8 cellular contexts compared by ENCODE assay signal in the genomic region with DNA sequence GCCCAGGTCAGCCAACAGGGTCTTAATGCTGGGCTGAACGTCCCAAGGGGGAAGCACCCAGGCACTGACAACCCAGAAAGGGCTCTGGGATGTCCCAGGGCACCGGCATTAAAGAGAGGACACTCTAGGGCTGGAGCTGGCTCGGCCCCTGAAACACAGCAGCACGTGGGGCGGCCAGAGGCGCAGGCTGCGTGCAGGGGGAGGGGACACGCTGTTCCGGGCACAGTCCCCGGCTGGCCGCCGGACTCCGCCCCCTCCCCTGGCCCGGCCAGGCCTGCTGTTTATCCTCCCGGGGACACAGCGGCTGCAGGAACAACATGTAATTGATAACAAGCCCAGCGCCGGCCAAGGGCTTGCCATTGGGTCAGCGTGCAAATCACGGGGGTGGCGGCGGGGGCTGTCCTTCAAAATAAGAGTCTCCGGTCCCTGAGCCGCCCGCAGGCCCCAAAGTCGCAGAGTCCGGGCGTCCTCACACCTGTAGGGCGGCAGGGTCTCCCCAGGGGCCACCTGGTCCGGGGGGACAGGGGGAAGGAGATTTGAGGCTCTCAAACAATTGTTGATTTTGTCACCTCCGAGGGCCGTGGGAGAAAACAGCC. TPM values are rescaled to one million over a fixed set of nuclear protein-coding genes. Genes with fewer than 3 reads are reported as not detected.
A peak's percentile ranks its signal among the peaks of the same experiment; 100 is the strongest.
DNase-seq lines count a peak whose midpoint lies in the region; ATAC-seq and TF ChIP-seq lines count a peak whose summit lies in the region.

No MANE protein-coding gene starts in this region.

- intact Hi-C loops in activated naive CD4-positive, alpha-beta T cell treated with anti-CD3 and anti-CD28 coated beads for 36 hours (cut with micrococcal nuclease), result loop anchor here (2.0 to 10.0 kb wide), 3 partner anchors 119 to 629 kb away; a partner anchor contains a TSS

- H3K36me3 Mint-ChIP-seq in activated naive CD4-positive, alpha-beta T cell treated with anti-CD3 and anti-CD28 coated beads for 36 hours (ENCODE audit: low read depth), result no peaks in the 10 kb centered on the region
- no peaks in the 10 kb centered on the region for H3K36me3 Mint-ChIP-seq in stimulated activated naive CD8-positive, alpha-beta T cell treated with anti-CD3 and anti-CD28 coated beads, Interleukin-15, Interleukin-2, amounts not matched to agents 100 ng/mL and 50 ng/mL, for 24 hours (ENCODE audit: low read depth)

- H3K27ac Mint-ChIP-seq in activated naive CD4-positive, alpha-beta T cell treated with anti-CD3 and anti-CD28 coated beads for 36 hours, result no peak overlapping the region
- no peak overlapping the region for H3K27ac Mint-ChIP-seq in stimulated activated naive CD8-positive, alpha-beta T cell treated with anti-CD3 and anti-CD28 coated beads, Interleukin-15, Interleukin-2, amounts not matched to agents 100 ng/mL and 50 ng/mL, for 24 hours

- peak overlapping the region; percentile 59 to 86 (median 60) for H3K4me3 ChIP-seq in liver (ENCODE audit: low read depth in 1 of 3, low read length in 3 of 3)

- WGBS in liver, result 2% methylated on average over 32 of the region's 32 CpGs

- peak overlapping the region; percentile 82 for H3K4me3 Mint-ChIP-seq in activated naive CD4-positive, alpha-beta T cell treated with anti-CD3 and anti-CD28 coated beads for 36 hours
- H3K4me3 Mint-ChIP-seq in stimulated activated naive CD8-positive, alpha-beta T cell treated with anti-CD3 and anti-CD28 coated beads, Interleukin-15, Interleukin-2, amounts not matched to agents 100 ng/mL and 50 ng/mL, for 24 hours, result peak overlapping the region; percentile 68

- H3K4me1 Mint-ChIP-seq in activated naive CD4-positive, alpha-beta T cell treated with anti-CD3 and anti-CD28 coated beads for 36 hours (ENCODE audit: low read depth), result peaks cover 10% of the 10 kb centered on the region
- H3K4me1 Mint-ChIP-seq in stimulated activated naive CD8-positive, alpha-beta T cell treated with anti-CD3 and anti-CD28 coated beads, Interleukin-15, Interleukin-2, amounts not matched to agents 100 ng/mL and 50 ng/mL, for 24 hours (ENCODE audit: low read depth), result peaks cover 14% of the 10 kb centered on the region

- TF ChIP-seq CTCF in RWPE1 (conservative IDR thresholded peaks at IDR 0.05; ENCODE audit: low read depth), result no peak
- peak; percentile 12 for TF ChIP-seq CTCF in liver (IDR thresholded peaks at IDR 0.05; ENCODE audit: low read depth, low read length, missing input control)

- H3K4me1 ChIP-seq in liver (ENCODE audit: control insufficient read depth in 4 of 4, insufficient read depth in 4 of 4, low read length in 3 of 4), result peaks cover 10 to 55% (median 39%) of the 10 kb centered on the region in 4 donors

- no peaks in the 10 kb centered on the region for H3K9me3 ChIP-seq in liver (ENCODE audit: control insufficient read depth in 4 of 4, low read length in 3 of 4)

- H3K36me3 ChIP-seq in liver (ENCODE audit: control insufficient read depth in 4 of 4, insufficient read depth in 3 of 4, low read depth in 1 of 4, low read length in 3 of 4), result peaks cover 0 to 4% (median 0%) of the 10 kb centered on the region in 4 donors

- no peaks in the 10 kb centered on the region for H3K27me3 ChIP-seq in liver (ENCODE audit: control insufficient read depth in 4 of 4, insufficient read depth in 4 of 4, low read length in 3 of 4)

- no peak for DNase-seq in activated naive CD4-positive, alpha-beta T cell treated with anti-CD3 and anti-CD28 coated beads for 36 hours
- no peak for DNase-seq in activated naive CD4-positive, alpha-beta T cell treated with anti-CD3 and anti-CD28 coated beads, Interleukin-2, amount 50 U/mL, for 16 hours
- DNase-seq in RWPE1 (ENCODE audit: low spot score), result peak; percentile 25
- DNase-seq in ecto neural progenitor cell (ENCODE audit: low spot score), result peak; percentile 91
- no peak for DNase-seq in DMS79 treated with DMSO at 0.1 percent for 48 hours (lab: John Stamatoyannopoulos, UW)

- peak; percentile 60 to 61 for TF ChIP-seq RAD21 in liver (IDR thresholded peaks at IDR 0.05)

- H3K27ac ChIP-seq in RWPE1, result peak overlapping the region; percentile 60
- H3K27ac ChIP-seq in liver (ENCODE audit: low read depth in 1 of 2, low read length in 2 of 2), result peak overlapping the region; percentile 88 to 99

- CTCF ChIA-PET in activated naive CD4-positive, alpha-beta T cell treated with anti-CD3 and anti-CD28 coated beads for 36 hours (lab: Charles Lee), result no interaction called here
- CTCF ChIA-PET in RWPE1 (lab: Yijun Ruan, JAX), result no interaction called here

- H3K9me3 Mint-ChIP-seq in activated naive CD4-positive, alpha-beta T cell treated with anti-CD3 and anti-CD28 coated beads for 36 hours, result no peaks in the 10 kb centered on the region
- H3K9me3 Mint-ChIP-seq in stimulated activated naive CD8-positive, alpha-beta T cell treated with anti-CD3 and anti-CD28 coated beads, Interleukin-15, Interleukin-2, amounts not matched to agents 100 ng/mL and 50 ng/mL, for 24 hours, result no peaks in the 10 kb centered on the region

- ATAC-seq in GM21526 (IDR thresholded peaks at IDR 0.05; ENCODE audit: low FRiP score, unreplicated experiment), result no peak

- peak overlapping the region; percentile 73 to 95 for H3K9ac ChIP-seq in liver (ENCODE audit: low read depth in 1 of 2, low read length in 2 of 2)

- POLR2A ChIA-PET in RWPE1 (lab: Yijun Ruan, JAX; ENCODE audit: low non-redundant PET), result no interaction called here

- H3K27me3 Mint-ChIP-seq in activated naive CD4-positive, alpha-beta T cell treated with anti-CD3 and anti-CD28 coated beads for 36 hours (ENCODE audit: low read depth), result peaks cover 36% of the 10 kb centered on the region
- peaks cover 35% of the 10 kb centered on the region for H3K27me3 Mint-ChIP-seq in stimulated activated naive CD8-positive, alpha-beta T cell treated with anti-CD3 and anti-CD28 coated beads, Interleukin-15, Interleukin-2, amounts not matched to agents 100 ng/mL and 50 ng/mL, for 24 hours

TF ChIP-seq in liver, 16 proteins besides CTCF, POLR2A, EP300 and RAD21 (continues in another document):
- TF ChIP-seq SP1 (IDR thresholded peaks at IDR 0.05), result peak; percentile 99
- peak; percentile 54 to 65 for TF ChIP-seq JUND (IDR thresholded peaks at IDR 0.05)
- peak; percentile 41 for TF ChIP-seq TAF1 (conservative IDR thresholded peaks at IDR 0.05)
- TF ChIP-seq GABPA (IDR thresholded peaks at IDR 0.05 in 1 of 2, conservative IDR thresholded peaks at IDR 0.05 in 1 of 2), result peak in 1 of 2 donors; percentile 65
- TF ChIP-seq, protein P1, sequence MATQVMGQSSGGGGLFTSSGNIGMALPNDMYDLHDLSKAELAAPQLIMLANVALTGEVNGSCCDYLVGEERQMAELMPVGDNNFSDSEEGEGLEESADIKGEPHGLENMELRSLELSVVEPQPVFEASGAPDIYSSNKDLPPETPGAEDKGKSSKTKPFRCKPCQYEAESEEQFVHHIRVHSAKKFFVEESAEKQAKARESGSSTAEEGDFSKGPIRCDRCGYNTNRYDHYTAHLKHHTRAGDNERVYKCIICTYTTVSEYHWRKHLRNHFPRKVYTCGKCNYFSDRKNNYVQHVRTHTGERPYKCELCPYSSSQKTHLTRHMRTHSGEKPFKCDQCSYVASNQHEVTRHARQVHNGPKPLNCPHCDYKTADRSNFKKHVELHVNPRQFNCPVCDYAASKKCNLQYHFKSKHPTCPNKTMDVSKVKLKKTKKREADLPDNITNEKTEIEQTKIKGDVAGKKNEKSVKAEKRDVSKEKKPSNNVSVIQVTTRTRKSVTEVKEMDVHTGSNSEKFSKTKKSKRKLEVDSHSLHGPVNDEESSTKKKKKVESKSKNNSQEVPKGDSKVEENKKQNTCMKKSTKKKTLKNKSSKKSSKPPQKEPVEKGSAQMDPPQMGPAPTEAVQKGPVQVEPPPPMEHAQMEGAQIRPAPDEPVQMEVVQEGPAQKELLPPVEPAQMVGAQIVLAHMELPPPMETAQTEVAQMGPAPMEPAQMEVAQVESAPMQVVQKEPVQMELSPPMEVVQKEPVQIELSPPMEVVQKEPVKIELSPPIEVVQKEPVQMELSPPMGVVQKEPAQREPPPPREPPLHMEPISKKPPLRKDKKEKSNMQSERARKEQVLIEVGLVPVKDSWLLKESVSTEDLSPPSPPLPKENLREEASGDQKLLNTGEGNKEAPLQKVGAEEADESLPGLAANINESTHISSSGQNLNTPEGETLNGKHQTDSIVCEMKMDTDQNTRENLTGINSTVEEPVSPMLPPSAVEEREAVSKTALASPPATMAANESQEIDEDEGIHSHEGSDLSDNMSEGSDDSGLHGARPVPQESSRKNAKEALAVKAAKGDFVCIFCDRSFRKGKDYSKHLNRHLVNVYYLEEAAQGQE (IDR thresholded peaks at IDR 0.05), result peak; percentile 91
- TF ChIP-seq HNF4G (IDR thresholded peaks at IDR 0.05), result peak; percentile 67
- TF ChIP-seq, protein P2, sequence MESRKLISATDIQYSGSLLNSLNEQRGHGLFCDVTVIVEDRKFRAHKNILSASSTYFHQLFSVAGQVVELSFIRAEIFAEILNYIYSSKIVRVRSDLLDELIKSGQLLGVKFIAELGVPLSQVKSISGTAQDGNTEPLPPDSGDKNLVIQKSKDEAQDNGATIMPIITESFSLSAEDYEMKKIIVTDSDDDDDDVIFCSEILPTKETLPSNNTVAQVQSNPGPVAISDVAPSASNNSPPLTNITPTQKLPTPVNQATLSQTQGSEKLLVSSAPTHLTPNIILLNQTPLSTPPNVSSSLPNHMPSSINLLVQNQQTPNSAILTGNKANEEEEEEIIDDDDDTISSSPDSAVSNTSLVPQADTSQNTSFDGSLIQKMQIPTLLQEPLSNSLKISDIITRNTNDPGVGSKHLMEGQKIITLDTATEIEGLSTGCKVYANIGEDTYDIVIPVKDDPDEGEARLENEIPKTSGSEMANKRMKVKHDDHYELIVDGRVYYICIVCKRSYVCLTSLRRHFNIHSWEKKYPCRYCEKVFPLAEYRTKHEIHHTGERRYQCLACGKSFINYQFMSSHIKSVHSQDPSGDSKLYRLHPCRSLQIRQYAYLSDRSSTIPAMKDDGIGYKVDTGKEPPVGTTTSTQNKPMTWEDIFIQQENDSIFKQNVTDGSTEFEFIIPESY (IDR thresholded peaks at IDR 0.05), result peak; percentile 64
- peak; percentile 79 to 85 for TF ChIP-seq HNF4A (conservative IDR thresholded peaks at IDR 0.05)
- TF ChIP-seq EGR1 (IDR thresholded peaks at IDR 0.05; ENCODE audit: low read depth in 2 of 2), result peak; percentile 84 to 88
- peak; percentile 72 for TF ChIP-seq FOXA2 (IDR thresholded peaks at IDR 0.05)
- TF ChIP-seq YY1 (IDR thresholded peaks at IDR 0.05), result peak; percentile 91
- TF ChIP-seq, protein P3, sequence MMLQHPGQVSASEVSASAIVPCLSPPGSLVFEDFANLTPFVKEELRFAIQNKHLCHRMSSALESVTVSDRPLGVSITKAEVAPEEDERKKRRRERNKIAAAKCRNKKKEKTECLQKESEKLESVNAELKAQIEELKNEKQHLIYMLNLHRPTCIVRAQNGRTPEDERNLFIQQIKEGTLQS (IDR thresholded peaks at IDR 0.05), result peak; percentile 66
- peak; percentile 66 for TF ChIP-seq FOXA1 (IDR thresholded peaks at IDR 0.05)
- TF ChIP-seq RXRA (IDR thresholded peaks at IDR 0.05), result peak; percentile 87 to 91

RNA-seq across cellular contexts. Expression of a gene that starts 1.3 kb away (rescaled TPM):
- under 1 TPM; 0.62 to 0.89 TPM for total RNA-seq in activated naive CD4-positive, alpha-beta T cell treated with anti-CD3 and anti-CD28 coated beads for 36 hours
- 100 to 1,000 TPM in 1 of 2 donors, 10 to 100 TPM in 1; 21.4 to 103 TPM for total RNA-seq in liver
- polyA plus RNA-seq in liver, result 10 to 100 TPM; 27.6 to 71.0 TPM

RNA-seq across cellular contexts. Expression of a gene that starts 38.8 kb away (rescaled TPM):
- total RNA-seq in activated naive CD4-positive, alpha-beta T cell treated with anti-CD3 and anti-CD28 coated beads for 36 hours, result not detected
- not detected for total RNA-seq in liver
- polyA plus RNA-seq in liver, result not detected

Comparison
In these comparisons a context has a peak if more than half of its experiments do, and no peak if none do; other contexts are left out.
1. DNase-seq: peak in RWPE1 (single experiment) and ecto neural progenitor cell (single experiment); none in activated naive CD4-positive, alpha-beta T cell treated with anti-CD3 and anti-CD28 coated beads for 36 hours (single experiment), activated naive CD4-positive, alpha-beta T cell treated with anti-CD3 and anti-CD28 coated beads, Interleukin-2, amount 50 U/mL, for 16 hours (single experiment) and DMS79 treated with DMSO at 0.1 percent for 48 hours (single experiment).
2. RNA of a gene that starts 1.3 kb away (total RNA-seq): 21.4 to 103 TPM in liver; 0.62 to 0.89 TPM in activated naive CD4-positive, alpha-beta T cell treated with anti-CD3 and anti-CD28 coated beads for 36 hours; every median in the first group is over 10 times any median in the second.